In the genomic region with DNA sequence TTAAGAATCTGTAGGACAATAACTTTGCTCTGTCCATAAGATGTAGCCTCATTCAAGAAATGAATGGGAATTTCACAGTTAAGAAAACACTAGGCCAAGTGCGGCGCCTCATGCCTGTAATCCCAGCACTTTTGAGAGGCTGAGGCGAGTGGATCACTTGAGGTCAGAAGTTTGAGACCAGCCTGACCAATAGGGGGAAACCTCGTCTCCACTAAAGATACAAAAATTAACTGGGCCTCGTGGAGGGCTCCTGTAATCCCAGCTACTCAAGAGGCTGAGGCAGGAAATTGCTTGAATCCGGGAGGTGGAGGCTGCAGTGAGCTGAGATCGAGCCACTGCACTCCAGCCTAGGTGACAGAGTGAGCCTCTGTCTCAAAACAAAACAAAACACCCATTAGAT, we compare ENCODE assay signal across 11 cellular contexts. TPM values are rescaled to one million over a fixed set of nuclear protein-coding genes. Genes with fewer than 3 reads are reported as not detected.
DNase-seq lines count a peak whose midpoint lies in the region; ATAC-seq and TF ChIP-seq lines count a peak whose summit lies in the region.
"Had no signal": no experiment of that assay in that cellular context is flagged by ENCODE, and none has a peak within 500 bp of the region (broad histone marks: within the 10 kb centered on the region; RNA-seq: fewer than 3 reads in every experiment).

No MANE protein-coding gene starts in this region.

- peak overlapping the region; percentile 29 to 50 for H3K27ac ChIP-seq in ascending aorta
- H3K27ac ChIP-seq in iPS DF 6.9 (ENCODE audit: low read length), result no peak overlapping the region
- H3K27ac ChIP-seq in suprapubic skin, result no peak overlapping the region

- CTCF ChIA-PET in BJ (lab: Yijun Ruan, JAX), result interaction anchor here (0.7 kb wide), 1 partner anchor 9 kb away, joined by 3 read pairs; no protein-coding TSS in a partner anchor

- no peak for ATAC-seq in stimulated activated naive B cell treated with anti-CD40 and anti-IgM and Interleukin-4, amounts not matched to agents 10 μg/mL and 1 μg/mL and 100 μg/mL, for 72 hours (replicated peaks)

- H3K4me3 ChIP-seq in BJ (ENCODE audit: low read depth, low read length), result no peak overlapping the region
- no peak overlapping the region for H3K4me3 ChIP-seq in ascending aorta
- H3K4me3 ChIP-seq in iPS DF 6.9 (ENCODE audit: low read length), result no peak overlapping the region
- H3K4me3 ChIP-seq in suprapubic skin, result no peak overlapping the region

- H3K36me3 Mint-ChIP-seq in HFFc6 (ENCODE audit: low read depth), result peaks cover 8% of the 10 kb centered on the region
- H3K36me3 Mint-ChIP-seq in stimulated activated naive B cell treated with anti-CD40 and anti-IgM and Interleukin-4, amounts not matched to agents 10 μg/mL and 1 μg/mL and 100 μg/mL, for 72 hours, result peaks cover 22 to 28% of the 10 kb centered on the region in 2 donors

- no peak for TF ChIP-seq POLR2A in suprapubic skin (IDR thresholded peaks at IDR 0.05)

- no peak overlapping the region for H3K4me3 Mint-ChIP-seq in HFFc6
- no peak overlapping the region for H3K4me3 Mint-ChIP-seq in stimulated activated naive B cell treated with anti-CD40 and anti-IgM and Interleukin-4, amounts not matched to agents 10 μg/mL and 1 μg/mL and 100 μg/mL, for 72 hours
- H3K4me3 Mint-ChIP-seq: T-helper 2 cell treated with Interferon-gamma antibody and Interleukin-4, amounts not matched to agents 5 μg/mL and 100 μg/mL, for 36 hours had no signal

- TF ChIP-seq EP300 in suprapubic skin (IDR thresholded peaks at IDR 0.05), result no peak

- peaks cover 41% of the 10 kb centered on the region for H3K4me1 Mint-ChIP-seq in HFFc6 (ENCODE audit: low read depth)
- peaks cover 0 to 6% of the 10 kb centered on the region in 2 donors for H3K4me1 Mint-ChIP-seq in stimulated activated naive B cell treated with anti-CD40 and anti-IgM and Interleukin-4, amounts not matched to agents 10 μg/mL and 1 μg/mL and 100 μg/mL, for 72 hours

- POLR2A ChIA-PET in BJ (lab: Charles Lee), result no interaction called here

- peaks cover 2% of the 10 kb centered on the region; the same call in 1 of the 2 replicates for H3K27me3 Mint-ChIP-seq in HFFc6 (ENCODE audit: insufficient read depth)
- no peaks in the 10 kb centered on the region for H3K27me3 Mint-ChIP-seq in stimulated activated naive B cell treated with anti-CD40 and anti-IgM and Interleukin-4, amounts not matched to agents 10 μg/mL and 1 μg/mL and 100 μg/mL, for 72 hours

- H3K36me3 ChIP-seq in BJ (ENCODE audit: control insufficient read depth, insufficient read depth, low read length) (peaks cover 7% of the 10 kb centered on the region), ascending aorta (peaks cover 14 to 46% of the 10 kb centered on the region in 2 donors), iPS DF 6.9 (ENCODE audit: control insufficient read depth, insufficient read depth, low read length) (peaks cover 3% of the 10 kb centered on the region; the same call in 1 of the 2 replicates), suprapubic skin (peaks cover 57% of the 10 kb centered on the region)

- peaks cover 0 to 33% of the 10 kb centered on the region in 2 donors for H3K4me1 ChIP-seq in ascending aorta
- H3K4me1 ChIP-seq in iPS DF 6.9 (ENCODE audit: control insufficient read depth, insufficient read depth, low read length), result no peaks in the 10 kb centered on the region
- no peaks in the 10 kb centered on the region for H3K4me1 ChIP-seq in suprapubic skin

- 0 out of 2 replicates have a peak, but pooled peaks have one; percentile 10 for TF ChIP-seq CTCF in BJ (IDR thresholded peaks at IDR 0.05; ENCODE audit: insufficient read depth, low read depth, low read length)
- peak; percentile 40; the same call in 1 of the 2 replicates for TF ChIP-seq CTCF in HFFc6 (IDR thresholded peaks at IDR 0.05)
- no peak for TF ChIP-seq CTCF in ascending aorta (IDR thresholded peaks at IDR 0.05)
- TF ChIP-seq CTCF in suprapubic skin (IDR thresholded peaks at IDR 0.05), result no peak

- intact Hi-C loops in ascending aorta (cut with DNase I), result no loop called here

- peak overlapping the region; percentile 48 for H3K27ac Mint-ChIP-seq in HFFc6
- H3K27ac Mint-ChIP-seq in stimulated activated naive B cell treated with anti-CD40 and anti-IgM and Interleukin-4, amounts not matched to agents 10 μg/mL and 1 μg/mL and 100 μg/mL, for 72 hours, result no peak overlapping the region
- H3K27ac Mint-ChIP-seq: T-helper 2 cell treated with Interferon-gamma antibody and Interleukin-4, amounts not matched to agents 5 μg/mL and 100 μg/mL, for 36 hours had no signal

- no peaks in the 10 kb centered on the region for H3K9me3 ChIP-seq in ascending aorta
- H3K9me3 ChIP-seq in iPS DF 6.9 (ENCODE audit: control insufficient read depth, insufficient read depth, low read length), result no peaks in the 10 kb centered on the region
- H3K9me3 ChIP-seq in suprapubic skin, result no peaks in the 10 kb centered on the region

- no CpG with 5 or more reads among the region's 7 CpGs for WGBS in iPS DF 6.9 (ENCODE audit: insufficient coverage, insufficient read length)
- WGBS in suprapubic skin, result 60% methylated on average over 7 of the region's 7 CpGs

- H3K27me3 ChIP-seq in BJ (ENCODE audit: control insufficient read depth, insufficient read depth, low read length), result no peaks in the 10 kb centered on the region
- no peaks in the 10 kb centered on the region for H3K27me3 ChIP-seq in ascending aorta
- no peaks in the 10 kb centered on the region for H3K27me3 ChIP-seq in iPS DF 6.9 (ENCODE audit: control insufficient read depth, insufficient read depth, low read length)
- H3K27me3 ChIP-seq in suprapubic skin, result no peaks in the 10 kb centered on the region

- DNase-seq in BJ (ENCODE audit: low read depth), result no peak
- DNase-seq in HFFc6, result no peak
- DNase-seq in ascending aorta (ENCODE audit: low spot score in 2 of 2), result no peak
- DNase-seq in iPS DF 6.9 (ENCODE audit: low read depth, low spot score), result peak; percentile 35
- no peak for DNase-seq in pons (ENCODE audit: low spot score)
- DNase-seq in NCI-H2029 (lab: John Stamatoyannopoulos, UW), result no peak
- DNase-seq in suprapubic skin (ENCODE audit: low spot score in 2 of 2), result no peak
- no peak for DNase-seq in stimulated activated naive B cell treated with anti-CD40 and anti-IgM and Interleukin-4, amounts not matched to agents 10 μg/mL and 1 μg/mL and 100 μg/mL, for 72 hours
- DNase-seq: amniotic stem cell; stimulated activated CD4-positive, alpha-beta T cell treated with anti-CD3 and anti-CD28 coated beads, Interleukin-12 subunit alpha, Interleukin-12 subunit beta, amount 100 ng/mL, for 4 hours had no signal

- H3K9me3 Mint-ChIP-seq in HFFc6, result no peaks in the 10 kb centered on the region
- H3K9me3 Mint-ChIP-seq in stimulated activated naive B cell treated with anti-CD40 and anti-IgM and Interleukin-4, amounts not matched to agents 10 μg/mL and 1 μg/mL and 100 μg/mL, for 72 hours, result no peaks in the 10 kb centered on the region
- H3K9me3 Mint-ChIP-seq: T-helper 2 cell treated with Interferon-gamma antibody and Interleukin-4, amounts not matched to agents 5 μg/mL and 100 μg/mL, for 36 hours had no signal

RNA-seq across cellular contexts. Expression of gene RSL1D1, which starts 19.9 kb away (rescaled TPM):
- 36.4 and 82.8 TPM in 2 replicates for polyA plus RNA-seq in BJ (2011; rRNA removed)
- 21.4 and 21.6 TPM in 2 replicates for polyA minus RNA-seq in BJ (2011; rRNA and poly(A)+ RNA removed)
- 100 to 1,000 TPM; 151 to 193 (median 168) TPM for total RNA-seq in HFFc6 (2021; fragmentation: NEBNext Ultra II Directional; extraction: Animal tissue kit (Norgen Biotek cat#: 25700))
- total RNA-seq in ascending aorta (160 TPM), suprapubic skin (100 to 1,000 TPM; 152 to 209 (median 174) TPM)

RNA-seq across cellular contexts. Expression of gene GSPT1, which starts 44.6 kb away (rescaled TPM):
- 39.3 and 92.3 TPM in 2 replicates for polyA plus RNA-seq in BJ (2011; rRNA removed)
- polyA minus RNA-seq in BJ (2011; rRNA and poly(A)+ RNA removed), result 30.0 and 33.4 TPM in 2 replicates
- total RNA-seq in HFFc6 (2021; fragmentation: NEBNext Ultra II Directional; extraction: Animal tissue kit (Norgen Biotek cat#: 25700)), result 100 to 1,000 TPM; 187 to 221 (median 211) TPM
- total RNA-seq in ascending aorta, result 56.3 TPM
- 10 to 100 TPM; 52.8 to 71.1 (median 62.2) TPM for total RNA-seq in suprapubic skin

Comparison
In these comparisons a context has a peak if more than half of its experiments do, and no peak if none do; other contexts are left out.
1. CTCF ChIP-seq: peak in BJ (single experiment) and HFFc6 (single experiment); none in ascending aorta (0 of 3) and suprapubic skin (0 of 2).
2. H3K27ac ChIP-seq: peak in ascending aorta (2 of 2); none in iPS DF 6.9 (single experiment) and suprapubic skin (single experiment).